ENCODE assay signal across 18 cellular contexts in genomic region chr4:185740471-185740873, GRCh38.
A peak's percentile ranks its signal among the peaks of the same experiment; 100 is the strongest.
DNase-seq lines count a peak whose midpoint lies in the region; ATAC-seq and TF ChIP-seq lines count a peak whose summit lies in the region.
"Had no signal": no experiment of that assay in that cellular context is flagged by ENCODE, and none has a peak within 500 bp of the region (broad histone marks: within the 10 kb centered on the region; RNA-seq: fewer than 3 reads in every experiment).

No MANE protein-coding gene starts in this region.

- CTCF ChIA-PET in OCI-LY7 (lab: Charles Lee; ENCODE audit: unreplicated experiment) = no interaction called here

- no peak overlapping the region for H3K4me3 Mint-ChIP-seq in osteocyte (ENCODE audit: unreplicated experiment)
- H3K4me3 Mint-ChIP-seq: activated naive CD8-positive, alpha-beta T cell; mesothelial cell of epicardium had no signal

- peak; percentile 14 for ATAC-seq in Right ventricle myocardium superior (ENCODE audit: poor library complexity)
- ATAC-seq in gastroesophageal sphincter = no peak
- no peak for ATAC-seq in thoracic aorta (ENCODE audit: insufficient number of reproducible peaks, low FRiP score, low read depth)
- ATAC-seq in GM18517 (IDR thresholded peaks at IDR 0.05; ENCODE audit: unreplicated experiment) = no peak
- ATAC-seq: Panc1 had no signal

- peaks cover 49% of the 10 kb centered on the region for H3K4me1 Mint-ChIP-seq in osteocyte (ENCODE audit: unreplicated experiment)

- H3K27me3 ChIP-seq in gastroesophageal sphincter = no peaks in the 10 kb centered on the region
- H3K27me3 ChIP-seq in thoracic aorta (replicated peaks; ENCODE audit: insufficient read depth) = no peaks in the 10 kb centered on the region
- H3K27me3 ChIP-seq: esophagus squamous epithelium, testis had no signal

- no peak for TF ChIP-seq CTCF in OCI-LY7 (conservative IDR thresholded peaks at IDR 0.05; ENCODE audit: low read length)
- no peak for TF ChIP-seq CTCF in gastroesophageal sphincter (IDR thresholded peaks at IDR 0.05)
- no peak for TF ChIP-seq CTCF in thoracic aorta (IDR thresholded peaks at IDR 0.05)
- TF ChIP-seq CTCF in osteocyte (IDR thresholded peaks at IDR 0.05) = no peak

- peaks cover 12% of the 10 kb centered on the region for H4K20me1 ChIP-seq in OCI-LY7 (ENCODE audit: insufficient read depth, low read length)

- H3K4me2 ChIP-seq in OCI-LY7 (ENCODE audit: low read length) = peak overlapping the region; percentile 44

- TF ChIP-seq EP300 in gastroesophageal sphincter (IDR thresholded peaks at IDR 0.05) = no peak

- H3K36me3 Mint-ChIP-seq in osteocyte (ENCODE audit: unreplicated experiment) = no peaks in the 10 kb centered on the region
- H3K36me3 Mint-ChIP-seq: activated naive CD8-positive, alpha-beta T cell; mesothelial cell of epicardium had no signal

- H3K27me3 Mint-ChIP-seq in osteocyte (ENCODE audit: unreplicated experiment) = no peaks in the 10 kb centered on the region

- H3K9me3 ChIP-seq in OCI-LY7 (ENCODE audit: low read length) (no peaks in the 10 kb centered on the region), gastroesophageal sphincter (no peaks in the 10 kb centered on the region), thoracic aorta (no peaks in the 10 kb centered on the region)
- H3K9me3 ChIP-seq: esophagus squamous epithelium, testis had no signal

- H3K36me3 ChIP-seq in OCI-LY7 (ENCODE audit: insufficient read depth, low read length) = no peaks in the 10 kb centered on the region
- no peaks in the 10 kb centered on the region for H3K36me3 ChIP-seq in gastroesophageal sphincter
- no peaks in the 10 kb centered on the region for H3K36me3 ChIP-seq in thoracic aorta
- H3K36me3 ChIP-seq: esophagus squamous epithelium had no signal

- WGBS in gastroesophageal sphincter (ENCODE audit: low coverage in 1 of 2), 2 donors = 63 to 78% methylated on average over 1 to 3 of the region's 4 CpGs

- H3K79me2 ChIP-seq in OCI-LY7 (ENCODE audit: insufficient read depth, low read depth, low read length) = no peaks in the 10 kb centered on the region

- H3K9me2 ChIP-seq in OCI-LY7 (ENCODE audit: insufficient read depth, low read length) = no peaks in the 10 kb centered on the region

- no peak for DNase-seq in Right ventricle myocardium superior
- no peak for DNase-seq in cardiac septum (ENCODE audit: low spot score)
- DNase-seq in OCI-LY7 (ENCODE audit: low spot score) = peak; percentile 16
- no peak for DNase-seq in thoracic aorta (ENCODE audit: low spot score)
- no peak for DNase-seq in osteocyte (ENCODE audit: extremely low spot score, unreplicated experiment)
- DNase-seq in substantia nigra (lab: John Stamatoyannopoulos, UW) = no peak
- DNase-seq: activated CD4-positive, alpha-beta T cell treated with anti-CD3 and anti-CD28 coated beads for 1 hour; activated T-cell treated with anti-CD3 and anti-CD28 coated beads for 4 hours; esophagus squamous epithelium; NCI-H146; NCI-H446; nucleus accumbens; testis had no signal

- peaks cover 36% of the 10 kb centered on the region for H3K4me1 ChIP-seq in OCI-LY7 (ENCODE audit: insufficient read depth, low read length, poor library complexity, severe bottlenecking)
- H3K4me1 ChIP-seq in gastroesophageal sphincter = peaks cover 3 to 67% (median 32%) of the 10 kb centered on the region in 3 donors
- peaks cover 28 to 72% of the 10 kb centered on the region in 2 donors for H3K4me1 ChIP-seq in thoracic aorta (ENCODE audit: control insufficient read depth in 1 of 2, low read depth in 2 of 2)

- TF ChIP-seq POLR2A in gastroesophageal sphincter (IDR thresholded peaks at IDR 0.05) = no peak

- no peak overlapping the region for H2AFZ ChIP-seq in OCI-LY7 (ENCODE audit: low read length)

- H3K4me3 ChIP-seq in OCI-LY7 (ENCODE audit: low read depth, low read length, poor library complexity, severe bottlenecking) = no peak overlapping the region
- H3K4me3 ChIP-seq in gastroesophageal sphincter = no peak overlapping the region
- no peak overlapping the region for H3K4me3 ChIP-seq in thoracic aorta
- H3K4me3 ChIP-seq: esophagus squamous epithelium, testis had no signal

- no TSS peak for BruUV-seq in OCI-LY7 (replicated peaks; lab: Mats Ljungman, UMichigan)

- POLR2A ChIA-PET in OCI-LY7 (lab: Charles Lee) = interaction anchor here (2.3 kb wide), 1 partner anchor 10 kb away, joined by 8 read pairs; no protein-coding TSS in a partner anchor

- H3K27ac Mint-ChIP-seq in osteocyte (ENCODE audit: unreplicated experiment) = no peak overlapping the region
- H3K27ac Mint-ChIP-seq: activated naive CD8-positive, alpha-beta T cell; mesothelial cell of epicardium had no signal

- no peaks in the 10 kb centered on the region for H3K9me3 Mint-ChIP-seq in osteocyte (ENCODE audit: unreplicated experiment)
- H3K9me3 Mint-ChIP-seq: mesothelial cell of epicardium had no signal

- H3K27ac ChIP-seq in OCI-LY7 (ENCODE audit: low read depth, low read length, poor library complexity, severe bottlenecking) = no peak overlapping the region
- peak overlapping the region in 3 of 4 donors; percentile 67 to 87 (median 87) for H3K27ac ChIP-seq in gastroesophageal sphincter
- peak overlapping the region; percentile 39 to 46 for H3K27ac ChIP-seq in thoracic aorta
- no peak overlapping the region for H3K27ac ChIP-seq in substantia nigra (ENCODE audit: low read depth, low read length, poor library complexity, severe bottlenecking)
- H3K27ac ChIP-seq: testis had no signal

- intact Hi-C loops in Right ventricle myocardium superior (cut with DNase I) (no loop called here), cardiac septum (cut with DNase I) (no loop called here), OCI-LY7 (cut with micrococcal nuclease; ENCODE audit: unreplicated experiment) (no loop called here)

Comparison
In these comparisons a context has a peak if more than half of its experiments do, and no peak if none do; other contexts are left out.
1. H3K27ac ChIP-seq: peak in gastroesophageal sphincter (3 of 4) and thoracic aorta (2 of 2); none in OCI-LY7 (single experiment) and substantia nigra (single experiment).